29 cellular contexts compared by ENCODE assay signal in genomic region chr1:89922911-89923310, GRCh38.
"Had no signal": no experiment of that assay in that cellular context is flagged by ENCODE, and none has a peak within 500 bp of the region (broad histone marks: within the 10 kb centered on the region; RNA-seq: fewer than 3 reads in every experiment).

No MANE protein-coding gene starts in this region.

- H3K4me2 ChIP-seq: smooth muscle cell had no signal

- H3K4me1 ChIP-seq: pancreas, prostate gland, right lobe of liver, sigmoid colon, upper lobe of left lung had no signal

- ATAC-seq: naive thymus-derived CD8-positive, alpha-beta T cell; natural killer cell treated with Interleukin-12 subunit alpha and Interleukin-12 subunit beta and Interleukin-15 and Interleukin-18, amount 100 ng/mL, for 72 hours; pancreas; right cardiac atrium; right lobe of liver; stimulated activated memory B cell treated with anti-CD40 and anti-IgM and Interleukin-4, amounts not matched to agents 10 μg/mL and 1 μg/mL and 100 μg/mL, for 72 hours; stimulated activated naive CD8-positive, alpha-beta T cell treated with anti-CD3 and anti-CD28 coated beads, Interleukin-15, Interleukin-2, amounts not matched to agents 100 U/mL and 50 U/mL, for 24 hours had no signal

- H3K9me3 Mint-ChIP-seq: natural killer cell treated with Interleukin-12 subunit alpha and Interleukin-12 subunit beta and Interleukin-15 and Interleukin-18, amount 100 ng/mL, for 72 hours; stimulated activated memory B cell treated with anti-CD40 and anti-IgM and Interleukin-4, amounts not matched to agents 10 μg/mL and 1 μg/mL and 100 μg/mL, for 72 hours had no signal

- H3K36me3 ChIP-seq: pancreas, prostate gland, right lobe of liver, sigmoid colon, stomach, thoracic aorta, thyroid gland, upper lobe of left lung, vagina had no signal

- H3K4me3 ChIP-seq: pancreas, prostate gland, right lobe of liver, sigmoid colon, smooth muscle cell, spleen, stomach, thoracic aorta, thyroid gland, tibial nerve, upper lobe of left lung, vagina had no signal

- H3K27me3 Mint-ChIP-seq: naive thymus-derived CD8-positive, alpha-beta T cell; natural killer cell treated with Interleukin-12 subunit alpha and Interleukin-12 subunit beta and Interleukin-15 and Interleukin-18, amount 100 ng/mL, for 72 hours; stimulated activated memory B cell treated with anti-CD40 and anti-IgM and Interleukin-4, amounts not matched to agents 10 μg/mL and 1 μg/mL and 100 μg/mL, for 72 hours had no signal

- DNase-seq: naive thymus-derived CD8-positive, alpha-beta T cell; nephron progenitor cell; nucleus accumbens; pancreas; retina; right cardiac atrium; right lobe of liver; sigmoid colon; spleen; stimulated activated CD4-positive, alpha-beta T cell treated with anti-CD3 and anti-CD28 coated beads, Interleukin-12 subunit alpha, Interleukin-12 subunit beta, amount 100 ng/mL, for 4 hours; stimulated activated CD4-positive, alpha-beta T cell treated with anti-CD3 and anti-CD28 coated beads, Interleukin-1b, Interleukin-23, amount 100 ng/mL, for 48 hours; stimulated activated CD4-positive, alpha-beta T cell treated with anti-CD3 and anti-CD28 coated beads, Interleukin-4, amount 100 ng/mL, for 1 hour; stimulated activated CD4-positive, alpha-beta T cell treated with anti-CD3 and anti-CD28 coated beads, Interleukin-4, amount 100 ng/mL, for 4 hours; stimulated activated CD8-positive, alpha-beta memory T cell treated with anti-CD3 and anti-CD28 coated beads, Interleukin-4, amount 100 ng/mL, for 48 hours; stimulated activated naive CD4-positive, alpha-beta T cell; stimulated activated naive CD8-positive, alpha-beta T cell treated with anti-CD3 and anti-CD28 coated beads, Interleukin-15, Interleukin-2, amounts not matched to agents 100 U/mL and 50 U/mL, for 24 hours; stomach; thyroid gland; trophoblast cell; upper lobe of left lung had no signal

- H3K9me3 ChIP-seq: neutrophil, pancreas, prostate gland, right lobe of liver, sigmoid colon, thoracic aorta, thyroid gland, vagina had no signal

- H3K4me3 Mint-ChIP-seq: naive thymus-derived CD8-positive, alpha-beta T cell; natural killer cell treated with Interleukin-12 subunit alpha and Interleukin-12 subunit beta and Interleukin-15 and Interleukin-18, amount 100 ng/mL, for 72 hours; nephron progenitor cell; neural crest cell; stimulated activated memory B cell treated with anti-CD40 and anti-IgM and Interleukin-4, amounts not matched to agents 10 μg/mL and 1 μg/mL and 100 μg/mL, for 72 hours had no signal

- H3K27ac ChIP-seq: neutrophil, pancreas, prostate gland, right lobe of liver, sigmoid colon, spleen, stomach, thoracic aorta, thyroid gland, tibial nerve, upper lobe of left lung, vagina had no signal

- H3K27me3 ChIP-seq: neutrophil, pancreas, right lobe of liver, sigmoid colon, spleen, stomach, thyroid gland, tibial nerve, upper lobe of left lung, vagina had no signal

- H3K27ac Mint-ChIP-seq: natural killer cell treated with Interleukin-12 subunit alpha and Interleukin-12 subunit beta and Interleukin-15 and Interleukin-18, amount 100 ng/mL, for 72 hours; nephron progenitor cell; stimulated activated memory B cell treated with anti-CD40 and anti-IgM and Interleukin-4, amounts not matched to agents 10 μg/mL and 1 μg/mL and 100 μg/mL, for 72 hours had no signal
